1 cellular context compared by ENCODE assay signal in the genomic region with DNA sequence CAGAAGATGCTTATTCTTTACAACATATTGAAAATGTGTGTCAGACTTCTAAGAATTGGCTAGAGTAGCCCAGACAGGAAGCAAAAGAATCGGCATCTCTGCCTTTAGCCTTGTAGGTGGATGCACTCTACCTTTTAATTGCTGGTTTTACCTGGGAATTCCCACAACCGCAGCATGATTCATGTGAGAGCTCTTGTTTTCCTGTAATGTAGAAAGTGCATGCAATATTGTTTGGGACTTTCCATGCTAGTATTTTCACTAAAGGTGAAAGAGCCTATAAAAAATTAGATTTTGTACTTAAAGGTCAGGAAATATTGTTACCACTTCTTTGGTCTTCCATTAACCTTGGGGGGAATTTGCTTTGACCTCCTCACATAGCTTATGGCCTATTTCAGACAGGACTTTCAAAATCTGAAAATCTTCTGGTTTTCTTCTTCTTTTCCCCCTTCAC.
TF ChIP-seq lines count a peak whose summit lies in the region.

No MANE protein-coding gene starts in this region.

TF ChIP-seq in GM12878, 131 proteins besides CTCF, POLR2A, EP300 and RAD21 (continued from another document and continues in another):
- TF ChIP-seq, protein P1, sequence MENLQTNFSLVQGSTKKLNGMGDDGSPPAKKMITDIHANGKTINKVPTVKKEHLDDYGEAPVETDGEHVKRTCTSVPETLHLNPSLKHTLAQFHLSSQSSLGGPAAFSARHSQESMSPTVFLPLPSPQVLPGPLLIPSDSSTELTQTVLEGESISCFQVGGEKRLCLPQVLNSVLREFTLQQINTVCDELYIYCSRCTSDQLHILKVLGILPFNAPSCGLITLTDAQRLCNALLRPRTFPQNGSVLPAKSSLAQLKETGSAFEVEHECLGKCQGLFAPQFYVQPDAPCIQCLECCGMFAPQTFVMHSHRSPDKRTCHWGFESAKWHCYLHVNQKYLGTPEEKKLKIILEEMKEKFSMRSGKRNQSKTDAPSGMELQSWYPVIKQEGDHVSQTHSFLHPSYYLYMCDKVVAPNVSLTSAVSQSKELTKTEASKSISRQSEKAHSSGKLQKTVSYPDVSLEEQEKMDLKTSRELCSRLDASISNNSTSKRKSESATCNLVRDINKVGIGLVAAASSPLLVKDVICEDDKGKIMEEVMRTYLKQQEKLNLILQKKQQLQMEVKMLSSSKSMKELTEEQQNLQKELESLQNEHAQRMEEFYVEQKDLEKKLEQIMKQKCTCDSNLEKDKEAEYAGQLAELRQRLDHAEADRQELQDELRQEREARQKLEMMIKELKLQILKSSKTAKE (IDR thresholded peaks at IDR 0.05; ENCODE audit: low read depth, poor library complexity, severe bottlenecking) = peak; percentile 83
- no peak for TF ChIP-seq HDAC2 (IDR thresholded peaks at IDR 0.05)
- TF ChIP-seq TCF12 (IDR thresholded peaks at IDR 0.05; ENCODE audit: low read depth, low read length) = peak; percentile 68
- TF ChIP-seq, protein P2, sequence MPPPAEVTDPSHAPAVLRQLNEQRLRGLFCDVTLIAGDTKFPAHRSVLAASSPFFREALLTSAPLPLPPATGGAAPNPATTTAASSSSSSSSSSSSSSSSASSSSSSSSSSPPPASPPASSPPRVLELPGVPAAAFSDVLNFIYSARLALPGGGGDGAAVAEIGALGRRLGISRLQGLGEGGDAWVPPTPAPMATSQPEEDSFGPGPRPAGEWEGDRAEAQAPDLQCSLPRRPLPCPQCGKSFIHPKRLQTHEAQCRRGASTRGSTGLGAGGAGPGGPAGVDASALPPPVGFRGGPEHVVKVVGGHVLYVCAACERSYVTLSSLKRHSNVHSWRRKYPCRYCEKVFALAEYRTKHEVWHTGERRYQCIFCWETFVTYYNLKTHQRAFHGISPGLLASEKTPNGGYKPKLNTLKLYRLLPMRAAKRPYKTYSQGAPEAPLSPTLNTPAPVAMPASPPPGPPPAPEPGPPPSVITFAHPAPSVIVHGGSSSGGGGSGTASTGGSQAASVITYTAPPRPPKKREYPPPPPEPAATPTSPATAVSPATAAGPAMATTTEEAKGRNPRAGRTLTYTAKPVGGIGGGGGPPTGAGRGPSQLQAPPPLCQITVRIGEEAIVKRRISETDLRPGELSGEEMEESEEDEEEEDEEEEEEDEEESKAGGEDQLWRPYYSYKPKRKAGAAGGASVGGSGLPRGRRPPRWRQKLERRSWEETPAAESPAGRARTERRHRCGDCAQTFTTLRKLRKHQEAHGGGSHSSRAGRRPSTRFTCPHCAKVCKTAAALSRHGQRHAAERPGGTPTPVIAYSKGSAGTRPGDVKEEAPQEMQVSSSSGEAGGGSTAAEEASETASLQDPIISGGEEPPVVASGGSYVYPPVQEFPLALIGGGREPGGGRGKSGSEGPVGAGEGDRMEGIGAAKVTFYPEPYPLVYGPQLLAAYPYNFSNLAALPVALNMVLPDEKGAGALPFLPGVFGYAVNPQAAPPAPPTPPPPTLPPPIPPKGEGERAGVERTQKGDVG (CRISPR knock-in tag; IDR thresholded peaks at IDR 0.05) = no peak
- TF ChIP-seq, protein P3, sequence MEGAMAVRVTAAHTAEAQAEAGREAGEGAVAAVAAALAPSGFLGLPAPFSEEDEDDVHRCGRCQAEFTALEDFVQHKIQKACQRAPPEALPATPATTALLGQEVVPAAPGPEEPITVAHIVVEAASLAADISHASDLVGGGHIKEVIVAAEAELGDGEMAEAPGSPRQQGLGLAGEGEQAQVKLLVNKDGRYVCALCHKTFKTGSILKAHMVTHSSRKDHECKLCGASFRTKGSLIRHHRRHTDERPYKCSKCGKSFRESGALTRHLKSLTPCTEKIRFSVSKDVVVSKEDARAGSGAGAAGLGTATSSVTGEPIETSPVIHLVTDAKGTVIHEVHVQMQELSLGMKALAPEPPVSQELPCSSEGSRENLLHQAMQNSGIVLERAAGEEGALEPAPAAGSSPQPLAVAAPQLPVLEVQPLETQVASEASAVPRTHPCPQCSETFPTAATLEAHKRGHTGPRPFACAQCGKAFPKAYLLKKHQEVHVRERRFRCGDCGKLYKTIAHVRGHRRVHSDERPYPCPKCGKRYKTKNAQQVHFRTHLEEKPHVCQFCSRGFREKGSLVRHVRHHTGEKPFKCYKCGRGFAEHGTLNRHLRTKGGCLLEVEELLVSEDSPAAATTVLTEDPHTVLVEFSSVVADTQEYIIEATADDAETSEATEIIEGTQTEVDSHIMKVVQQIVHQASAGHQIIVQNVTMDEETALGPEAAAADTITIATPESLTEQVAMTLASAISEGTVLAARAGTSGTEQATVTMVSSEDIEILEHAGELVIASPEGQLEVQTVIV (IDR thresholded peaks at IDR 0.05; ENCODE audit: borderline replicate concordance, partially characterized antibody) = no peak
- TF ChIP-seq, protein P4, sequence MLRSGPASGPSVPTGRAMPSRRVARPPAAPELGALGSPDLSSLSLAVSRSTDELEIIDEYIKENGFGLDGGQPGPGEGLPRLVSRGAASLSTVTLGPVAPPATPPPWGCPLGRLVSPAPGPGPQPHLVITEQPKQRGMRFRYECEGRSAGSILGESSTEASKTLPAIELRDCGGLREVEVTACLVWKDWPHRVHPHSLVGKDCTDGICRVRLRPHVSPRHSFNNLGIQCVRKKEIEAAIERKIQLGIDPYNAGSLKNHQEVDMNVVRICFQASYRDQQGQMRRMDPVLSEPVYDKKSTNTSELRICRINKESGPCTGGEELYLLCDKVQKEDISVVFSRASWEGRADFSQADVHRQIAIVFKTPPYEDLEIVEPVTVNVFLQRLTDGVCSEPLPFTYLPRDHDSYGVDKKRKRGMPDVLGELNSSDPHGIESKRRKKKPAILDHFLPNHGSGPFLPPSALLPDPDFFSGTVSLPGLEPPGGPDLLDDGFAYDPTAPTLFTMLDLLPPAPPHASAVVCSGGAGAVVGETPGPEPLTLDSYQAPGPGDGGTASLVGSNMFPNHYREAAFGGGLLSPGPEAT (IDR thresholded peaks at IDR 0.05; ENCODE audit: low read depth) = peak; percentile 99
- TF ChIP-seq, protein P5, sequence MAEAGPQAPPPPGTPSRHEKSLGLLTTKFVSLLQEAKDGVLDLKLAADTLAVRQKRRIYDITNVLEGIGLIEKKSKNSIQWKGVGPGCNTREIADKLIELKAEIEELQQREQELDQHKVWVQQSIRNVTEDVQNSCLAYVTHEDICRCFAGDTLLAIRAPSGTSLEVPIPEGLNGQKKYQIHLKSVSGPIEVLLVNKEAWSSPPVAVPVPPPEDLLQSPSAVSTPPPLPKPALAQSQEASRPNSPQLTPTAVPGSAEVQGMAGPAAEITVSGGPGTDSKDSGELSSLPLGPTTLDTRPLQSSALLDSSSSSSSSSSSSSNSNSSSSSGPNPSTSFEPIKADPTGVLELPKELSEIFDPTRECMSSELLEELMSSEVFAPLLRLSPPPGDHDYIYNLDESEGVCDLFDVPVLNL (IDR thresholded peaks at IDR 0.05; ENCODE audit: low read depth, low read length) = no peak
- TF ChIP-seq ZNF207 (IDR thresholded peaks at IDR 0.05; ENCODE audit: borderline replicate concordance) = no peak
- 0 out of 2 replicates have a peak, but pooled peaks have one; percentile 38 for TF ChIP-seq TCF3 (IDR thresholded peaks at IDR 0.05; ENCODE audit: borderline replicate concordance, insufficient read depth, low read depth, low read length)
- TF ChIP-seq RCOR1 (conservative IDR thresholded peaks at IDR 0.05; ENCODE audit: low read depth, low read length) = no peak
- TF ChIP-seq, protein P6, sequence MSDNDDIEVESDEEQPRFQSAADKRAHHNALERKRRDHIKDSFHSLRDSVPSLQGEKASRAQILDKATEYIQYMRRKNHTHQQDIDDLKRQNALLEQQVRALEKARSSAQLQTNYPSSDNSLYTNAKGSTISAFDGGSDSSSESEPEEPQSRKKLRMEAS (IDR thresholded peaks at IDR 0.05; ENCODE audit: low read depth, low read length) = no peak
- TF ChIP-seq JUNB (IDR thresholded peaks at IDR 0.05) = peak; percentile 80
- TF ChIP-seq, protein P7, sequence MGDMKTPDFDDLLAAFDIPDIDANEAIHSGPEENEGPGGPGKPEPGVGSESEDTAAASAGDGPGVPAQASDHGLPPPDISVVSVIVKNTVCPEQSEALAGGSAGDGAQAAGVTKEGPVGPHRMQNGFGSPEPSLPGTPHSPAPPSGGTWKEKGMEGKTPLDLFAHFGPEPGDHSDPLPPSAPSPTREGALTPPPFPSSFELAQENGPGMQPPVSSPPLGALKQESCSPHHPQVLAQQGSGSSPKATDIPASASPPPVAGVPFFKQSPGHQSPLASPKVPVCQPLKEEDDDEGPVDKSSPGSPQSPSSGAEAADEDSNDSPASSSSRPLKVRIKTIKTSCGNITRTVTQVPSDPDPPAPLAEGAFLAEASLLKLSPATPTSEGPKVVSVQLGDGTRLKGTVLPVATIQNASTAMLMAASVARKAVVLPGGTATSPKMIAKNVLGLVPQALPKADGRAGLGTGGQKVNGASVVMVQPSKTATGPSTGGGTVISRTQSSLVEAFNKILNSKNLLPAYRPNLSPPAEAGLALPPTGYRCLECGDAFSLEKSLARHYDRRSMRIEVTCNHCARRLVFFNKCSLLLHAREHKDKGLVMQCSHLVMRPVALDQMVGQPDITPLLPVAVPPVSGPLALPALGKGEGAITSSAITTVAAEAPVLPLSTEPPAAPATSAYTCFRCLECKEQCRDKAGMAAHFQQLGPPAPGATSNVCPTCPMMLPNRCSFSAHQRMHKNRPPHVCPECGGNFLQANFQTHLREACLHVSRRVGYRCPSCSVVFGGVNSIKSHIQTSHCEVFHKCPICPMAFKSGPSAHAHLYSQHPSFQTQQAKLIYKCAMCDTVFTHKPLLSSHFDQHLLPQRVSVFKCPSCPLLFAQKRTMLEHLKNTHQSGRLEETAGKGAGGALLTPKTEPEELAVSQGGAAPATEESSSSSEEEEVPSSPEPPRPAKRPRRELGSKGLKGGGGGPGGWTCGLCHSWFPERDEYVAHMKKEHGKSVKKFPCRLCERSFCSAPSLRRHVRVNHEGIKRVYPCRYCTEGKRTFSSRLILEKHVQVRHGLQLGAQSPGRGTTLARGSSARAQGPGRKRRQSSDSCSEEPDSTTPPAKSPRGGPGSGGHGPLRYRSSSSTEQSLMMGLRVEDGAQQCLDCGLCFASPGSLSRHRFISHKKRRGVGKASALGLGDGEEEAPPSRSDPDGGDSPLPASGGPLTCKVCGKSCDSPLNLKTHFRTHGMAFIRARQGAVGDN (IDR thresholded peaks at IDR 0.05) = peak; percentile 52; the same call in 1 of the 2 replicates
- no peak for TF ChIP-seq SMC3 (IDR thresholded peaks at IDR 0.05; ENCODE audit: borderline replicate concordance, low read length)
- no peak for TF ChIP-seq SIN3A (IDR thresholded peaks at IDR 0.05; ENCODE audit: low read depth, low read length)
- TF ChIP-seq FOXM1 (IDR thresholded peaks at IDR 0.05; ENCODE audit: low read depth, low read length) = peak; percentile 99
- TF ChIP-seq SRF (IDR thresholded peaks at IDR 0.05; ENCODE audit: low read depth in 2 of 2, low read length in 2 of 2) = no peak
- TF ChIP-seq, protein P8, sequence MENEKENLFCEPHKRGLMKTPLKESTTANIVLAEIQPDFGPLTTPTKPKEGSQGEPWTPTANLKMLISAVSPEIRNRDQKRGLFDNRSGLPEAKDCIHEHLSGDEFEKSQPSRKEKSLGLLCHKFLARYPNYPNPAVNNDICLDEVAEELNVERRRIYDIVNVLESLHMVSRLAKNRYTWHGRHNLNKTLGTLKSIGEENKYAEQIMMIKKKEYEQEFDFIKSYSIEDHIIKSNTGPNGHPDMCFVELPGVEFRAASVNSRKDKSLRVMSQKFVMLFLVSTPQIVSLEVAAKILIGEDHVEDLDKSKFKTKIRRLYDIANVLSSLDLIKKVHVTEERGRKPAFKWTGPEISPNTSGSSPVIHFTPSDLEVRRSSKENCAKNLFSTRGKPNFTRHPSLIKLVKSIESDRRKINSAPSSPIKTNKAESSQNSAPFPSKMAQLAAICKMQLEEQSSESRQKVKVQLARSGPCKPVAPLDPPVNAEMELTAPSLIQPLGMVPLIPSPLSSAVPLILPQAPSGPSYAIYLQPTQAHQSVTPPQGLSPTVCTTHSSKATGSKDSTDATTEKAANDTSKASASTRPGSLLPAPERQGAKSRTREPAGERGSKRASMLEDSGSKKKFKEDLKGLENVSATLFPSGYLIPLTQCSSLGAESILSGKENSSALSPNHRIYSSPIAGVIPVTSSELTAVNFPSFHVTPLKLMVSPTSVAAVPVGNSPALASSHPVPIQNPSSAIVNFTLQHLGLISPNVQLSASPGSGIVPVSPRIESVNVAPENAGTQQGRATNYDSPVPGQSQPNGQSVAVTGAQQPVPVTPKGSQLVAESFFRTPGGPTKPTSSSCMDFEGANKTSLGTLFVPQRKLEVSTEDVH (IDR thresholded peaks at IDR 0.05; ENCODE audit: low read depth, partially characterized antibody) = no peak
- TF ChIP-seq SREBF1 (IDR thresholded peaks at IDR 0.05; ENCODE audit: low read length) = no peak
- no peak for TF ChIP-seq SUZ12 (IDR thresholded peaks at IDR 0.05; ENCODE audit: unreplicated experiment)
- no peak for TF ChIP-seq HDGF (IDR thresholded peaks at IDR 0.05)
- TF ChIP-seq YBX1 (IDR thresholded peaks at IDR 0.05) = no peak
- no peak for TF ChIP-seq ESRRA (IDR thresholded peaks at IDR 0.05; ENCODE audit: low read length)
- TF ChIP-seq GATAD2B (conservative IDR thresholded peaks at IDR 0.05; ENCODE audit: low read depth) = 0 out of 2 replicates have a peak, but pooled peaks have one; percentile 49
- TF ChIP-seq NR2C1 (IDR thresholded peaks at IDR 0.05) = peak; percentile 62
- peak in 1 of 2 experiments; percentile 66; a peak in 1 of 4 replicates for TF ChIP-seq ETV6 (conservative IDR thresholded peaks at IDR 0.05 in 1 of 2, IDR thresholded peaks at IDR 0.05 in 1 of 2; ENCODE audit: borderline replicate concordance in 1 of 2, low read depth in 1 of 2)
- no peak for TF ChIP-seq RB1 (IDR thresholded peaks at IDR 0.05; ENCODE audit: borderline replicate concordance)
- TF ChIP-seq, protein P9, sequence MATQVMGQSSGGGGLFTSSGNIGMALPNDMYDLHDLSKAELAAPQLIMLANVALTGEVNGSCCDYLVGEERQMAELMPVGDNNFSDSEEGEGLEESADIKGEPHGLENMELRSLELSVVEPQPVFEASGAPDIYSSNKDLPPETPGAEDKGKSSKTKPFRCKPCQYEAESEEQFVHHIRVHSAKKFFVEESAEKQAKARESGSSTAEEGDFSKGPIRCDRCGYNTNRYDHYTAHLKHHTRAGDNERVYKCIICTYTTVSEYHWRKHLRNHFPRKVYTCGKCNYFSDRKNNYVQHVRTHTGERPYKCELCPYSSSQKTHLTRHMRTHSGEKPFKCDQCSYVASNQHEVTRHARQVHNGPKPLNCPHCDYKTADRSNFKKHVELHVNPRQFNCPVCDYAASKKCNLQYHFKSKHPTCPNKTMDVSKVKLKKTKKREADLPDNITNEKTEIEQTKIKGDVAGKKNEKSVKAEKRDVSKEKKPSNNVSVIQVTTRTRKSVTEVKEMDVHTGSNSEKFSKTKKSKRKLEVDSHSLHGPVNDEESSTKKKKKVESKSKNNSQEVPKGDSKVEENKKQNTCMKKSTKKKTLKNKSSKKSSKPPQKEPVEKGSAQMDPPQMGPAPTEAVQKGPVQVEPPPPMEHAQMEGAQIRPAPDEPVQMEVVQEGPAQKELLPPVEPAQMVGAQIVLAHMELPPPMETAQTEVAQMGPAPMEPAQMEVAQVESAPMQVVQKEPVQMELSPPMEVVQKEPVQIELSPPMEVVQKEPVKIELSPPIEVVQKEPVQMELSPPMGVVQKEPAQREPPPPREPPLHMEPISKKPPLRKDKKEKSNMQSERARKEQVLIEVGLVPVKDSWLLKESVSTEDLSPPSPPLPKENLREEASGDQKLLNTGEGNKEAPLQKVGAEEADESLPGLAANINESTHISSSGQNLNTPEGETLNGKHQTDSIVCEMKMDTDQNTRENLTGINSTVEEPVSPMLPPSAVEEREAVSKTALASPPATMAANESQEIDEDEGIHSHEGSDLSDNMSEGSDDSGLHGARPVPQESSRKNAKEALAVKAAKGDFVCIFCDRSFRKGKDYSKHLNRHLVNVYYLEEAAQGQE (IDR thresholded peaks at IDR 0.05; ENCODE audit: low read depth, low read length) = no peak
- no peak for TF ChIP-seq STAT1 (conservative IDR thresholded peaks at IDR 0.05)
- 0 out of 2 replicates have a peak, but pooled peaks have one; percentile 41 for TF ChIP-seq GABPA (IDR thresholded peaks at IDR 0.05; ENCODE audit: low read depth)
- peak; percentile 98 for TF ChIP-seq BCL11A (IDR thresholded peaks at IDR 0.05; ENCODE audit: low read depth, low read length)
